ENCODE assay signal across 17 cellular contexts in genomic region chr2:10430886-10431622, GRCh38. TPM values are rescaled to one million over a fixed set of nuclear protein-coding genes. Genes with fewer than 3 reads are reported as not detected.
A peak's percentile ranks its signal among the peaks of the same experiment; 100 is the strongest.
DNase-seq lines count a peak whose midpoint lies in the region; ATAC-seq, FAIRE-seq and TF ChIP-seq lines count a peak whose summit lies in the region.
"Had no signal": no experiment of that assay in that cellular context is flagged by ENCODE, and none has a peak within 500 bp of the region (broad histone marks: within the 10 kb centered on the region; RNA-seq: fewer than 3 reads in every experiment).

No MANE protein-coding gene starts in this region.

- H4K20me1 ChIP-seq in PC-9 (ENCODE audit: insufficient read depth), result no peaks in the 10 kb centered on the region

- H3K4me1 ChIP-seq in PC-9 (replicated peaks; ENCODE audit: insufficient read depth), result no peaks in the 10 kb centered on the region; the same call in 1 of the 2 replicates

- no peak overlapping the region for H3K27ac Mint-ChIP-seq in activated T-helper 17 cell treated with anti-CD3 and anti-CD28 coated beads, Interleukin-2, amount 50 U/mL, for 72 hours
- no peak overlapping the region for H3K27ac Mint-ChIP-seq in memory B cell
- H3K27ac Mint-ChIP-seq in stimulated activated naive B cell treated with anti-CD40 and anti-IgM and Interleukin-4, amounts not matched to agents 10 μg/mL and 1 μg/mL and 100 μg/mL, for 72 hours, result peak overlapping the region; percentile 52

- intact Hi-C loops in Right ventricle myocardium inferior (cut with DNase I) (loop anchor here (10.0 kb wide), 1 partner anchor 616 kb away; no protein-coding TSS in a partner anchor), left ventricle myocardium superior (cut with micrococcal nuclease) (no loop called here), PC-9 (cut with micrococcal nuclease; ENCODE audit: unreplicated experiment) (loop anchor here (10.0 kb wide), 1 partner anchor 636 kb away; no protein-coding TSS in a partner anchor)

- no TSS peak for BruUV-seq in PC-9 (replicated peaks; lab: Mats Ljungman, UMichigan)

- peaks cover 6% of the 10 kb centered on the region for H3K27me3 Mint-ChIP-seq in activated T-helper 17 cell treated with anti-CD3 and anti-CD28 coated beads, Interleukin-2, amount 50 U/mL, for 72 hours
- no peaks in the 10 kb centered on the region for H3K27me3 Mint-ChIP-seq in memory B cell
- peaks cover 4 to 6% of the 10 kb centered on the region in 2 donors for H3K27me3 Mint-ChIP-seq in stimulated activated naive B cell treated with anti-CD40 and anti-IgM and Interleukin-4, amounts not matched to agents 10 μg/mL and 1 μg/mL and 100 μg/mL, for 72 hours

- H3K79me2 ChIP-seq in PC-9 (ENCODE audit: low read depth), result no peaks in the 10 kb centered on the region

- DNase-seq in Right ventricle myocardium inferior (ENCODE audit: missing footprints), result peak; percentile 2
- no peak for DNase-seq in left ventricle myocardium superior
- no peak for DNase-seq in memory B cell (ENCODE audit: low spot score in 2 of 2)
- DNase-seq in stimulated activated naive B cell treated with anti-CD40 and anti-IgM and Interleukin-4, amounts not matched to agents 10 μg/mL and 1 μg/mL and 100 μg/mL, for 72 hours, result no peak
- DNase-seq in PC-9, result no peak
- DNase-seq in frontal cortex (ENCODE audit: low spot score in 2 of 2), result no peak
- DNase-seq: DND-41, GDM1, KG1, NCI-H1092 treated with DMSO at 0.1 percent for 48 hours, NCI-H1694 treated with DMSO at 0.1 percent for 48 hours, RPMI8226, SJCRH30 had no signal

- CTCF ChIA-PET in PC-9 (lab: Charles Lee), result interaction anchor here (0.6 kb wide), 1 partner anchor 21 kb away, joined by 3 read pairs; no protein-coding TSS in a partner anchor

- H3K9me2 ChIP-seq in PC-9 (ENCODE audit: insufficient read depth), result no peaks in the 10 kb centered on the region

- peak overlapping the region; percentile 31 for H3K4me3 Mint-ChIP-seq in activated T-helper 17 cell treated with anti-CD3 and anti-CD28 coated beads, Interleukin-2, amount 50 U/mL, for 72 hours
- peak overlapping the region; percentile 89 for H3K4me3 Mint-ChIP-seq in memory B cell
- H3K4me3 Mint-ChIP-seq in stimulated activated naive B cell treated with anti-CD40 and anti-IgM and Interleukin-4, amounts not matched to agents 10 μg/mL and 1 μg/mL and 100 μg/mL, for 72 hours, result no peak overlapping the region

- FAIRE-seq in frontal cortex (lab: Jason Lieb, UNC), result no peak
- FAIRE-seq: A549 had no signal

- H3K36me3 Mint-ChIP-seq in activated T-helper 17 cell treated with anti-CD3 and anti-CD28 coated beads, Interleukin-2, amount 50 U/mL, for 72 hours (ENCODE audit: low read depth), result peaks cover 18% of the 10 kb centered on the region
- H3K36me3 Mint-ChIP-seq in memory B cell, result peaks cover 14% of the 10 kb centered on the region
- peaks cover 6 to 22% of the 10 kb centered on the region in 2 donors for H3K36me3 Mint-ChIP-seq in stimulated activated naive B cell treated with anti-CD40 and anti-IgM and Interleukin-4, amounts not matched to agents 10 μg/mL and 1 μg/mL and 100 μg/mL, for 72 hours

- no peaks in the 10 kb centered on the region for H3K9me3 ChIP-seq in PC-9 (ENCODE audit: insufficient read depth, low read depth)
- H3K9me3 ChIP-seq: A549, SJCRH30 had no signal

- POLR2A ChIA-PET in PC-9 (lab: Charles Lee; ENCODE audit: unreplicated experiment), result no interaction called here

- peaks cover 40% of the 10 kb centered on the region; the same call in 1 of the 2 replicates for H3F3A ChIP-seq in PC-9 (ENCODE audit: insufficient read depth, low read depth)

- no peak overlapping the region for H3K4me3 ChIP-seq in PC-9
- H3K4me3 ChIP-seq: A549 had no signal

- H2AFZ ChIP-seq in PC-9, result no peak overlapping the region

- peaks cover 7% of the 10 kb centered on the region for H3K36me3 ChIP-seq in PC-9 (ENCODE audit: low read depth)
- H3K36me3 ChIP-seq: SJCRH30 had no signal

- no peak for ATAC-seq in Right ventricle myocardium inferior
- no peak for ATAC-seq in left ventricle myocardium superior
- no peak for ATAC-seq in activated T-helper 17 cell treated with anti-CD3 and anti-CD28 coated beads, Interleukin-2, amount 50 U/mL, for 72 hours (replicated peaks)
- ATAC-seq in memory B cell (ENCODE audit: low read depth), result no peak
- no peak for ATAC-seq in stimulated activated naive B cell treated with anti-CD40 and anti-IgM and Interleukin-4, amounts not matched to agents 10 μg/mL and 1 μg/mL and 100 μg/mL, for 72 hours (replicated peaks)
- no peak for ATAC-seq in HG03565 (IDR thresholded peaks at IDR 0.05; ENCODE audit: unreplicated experiment)
- ATAC-seq: A549 had no signal

- H3K27me3 ChIP-seq in PC-9 (ENCODE audit: insufficient read depth, low read depth), result no peaks in the 10 kb centered on the region
- H3K27me3 ChIP-seq: SJCRH30 had no signal

- peaks cover 7% of the 10 kb centered on the region for H3K4me1 Mint-ChIP-seq in activated T-helper 17 cell treated with anti-CD3 and anti-CD28 coated beads, Interleukin-2, amount 50 U/mL, for 72 hours
- peaks cover 25% of the 10 kb centered on the region for H3K4me1 Mint-ChIP-seq in memory B cell
- peaks cover 17 to 42% of the 10 kb centered on the region in 2 donors for H3K4me1 Mint-ChIP-seq in stimulated activated naive B cell treated with anti-CD40 and anti-IgM and Interleukin-4, amounts not matched to agents 10 μg/mL and 1 μg/mL and 100 μg/mL, for 72 hours

- no peak overlapping the region for H3K4me2 ChIP-seq in PC-9
- H3K4me2 ChIP-seq: A549 had no signal

- no peak overlapping the region for H3K27ac ChIP-seq in PC-9
- H3K27ac ChIP-seq: A549, HL-60 had no signal

- no peak for TF ChIP-seq CTCF in PC-9 (conservative IDR thresholded peaks at IDR 0.05)

- no peaks in the 10 kb centered on the region for H3K9me3 Mint-ChIP-seq in activated T-helper 17 cell treated with anti-CD3 and anti-CD28 coated beads, Interleukin-2, amount 50 U/mL, for 72 hours
- H3K9me3 Mint-ChIP-seq in memory B cell, result peaks cover 2% of the 10 kb centered on the region
- H3K9me3 Mint-ChIP-seq in stimulated activated naive B cell treated with anti-CD40 and anti-IgM and Interleukin-4, amounts not matched to agents 10 μg/mL and 1 μg/mL and 100 μg/mL, for 72 hours, result no peaks in the 10 kb centered on the region

RNA-seq across cellular contexts. Expression of gene ODC1, which starts 17.1 kb away (rescaled TPM):
- total RNA-seq in Right ventricle myocardium inferior, result 37.2 TPM
- total RNA-seq in left ventricle myocardium superior, result 26.4 TPM
- 100 to 1,000 TPM in 1 of 2 donors, 10 to 100 TPM in 1; 60.3 to 180 TPM for total RNA-seq in activated T-helper 17 cell treated with anti-CD3 and anti-CD28 coated beads, Interleukin-2, amount 50 U/mL, for 72 hours
- total RNA-seq in PC-9 (2021), result 39.9 and 40.5 TPM in 2 replicates
- total RNA-seq in frontal cortex, result 143 TPM

Comparison
In these comparisons a context has a peak if more than half of its experiments do, and no peak if none do; other contexts are left out.
1. H3K4me3 Mint-ChIP-seq: peak in activated T-helper 17 cell treated with anti-CD3 and anti-CD28 coated beads, Interleukin-2, amount 50 U/mL, for 72 hours (single experiment) and memory B cell (single experiment); none in stimulated activated naive B cell treated with anti-CD40 and anti-IgM and Interleukin-4, amounts not matched to agents 10 μg/mL and 1 μg/mL and 100 μg/mL, for 72 hours (0 of 2).